ENCODE assay signal across 8 cellular contexts in genomic region chr2:88307817-88308216, GRCh38.
DNase-seq lines count a peak whose midpoint lies in the region; ATAC-seq and TF ChIP-seq lines count a peak whose summit lies in the region.

No MANE protein-coding gene starts in this region.

- H3K4me3 ChIP-seq in Karpas-422 (ENCODE audit: low read length): no peak overlapping the region
- no peak overlapping the region for H3K4me3 ChIP-seq in astrocyte of the cerebellum (ENCODE audit: low read depth, low read length)

- H3K9me3 Mint-ChIP-seq in activated CD4-positive, alpha-beta T cell treated with anti-CD3 and anti-CD28 coated beads, Interleukin-2, amount 10 ng/mL, durations not matched to agents 24 days and 14 days: peaks cover 3% of the 10 kb centered on the region
- H3K9me3 Mint-ChIP-seq in progenitor cell of endocrine pancreas (ENCODE audit: low read depth): peaks cover 7% of the 10 kb centered on the region

- no peaks in the 10 kb centered on the region for H3K4me1 ChIP-seq in Karpas-422 (ENCODE audit: low read length)

- H2AFZ ChIP-seq in Karpas-422 (ENCODE audit: low read length): no peak overlapping the region

- ATAC-seq in GM21360 (IDR thresholded peaks at IDR 0.05; ENCODE audit: unreplicated experiment) (no peak), GM19023 (IDR thresholded peaks at IDR 0.05; ENCODE audit: unreplicated experiment) (no peak)

- intact Hi-C loops in activated CD4-positive, alpha-beta T cell treated with anti-CD3 and anti-CD28 coated beads, Interleukin-2, amount 10 ng/mL, durations not matched to agents 24 days and 14 days (cut with micrococcal nuclease): loop anchor here (2.0 kb wide), 1 partner anchor 117 kb away; no protein-coding TSS in a partner anchor

- no peaks in the 10 kb centered on the region for H4K20me1 ChIP-seq in Karpas-422 (ENCODE audit: insufficient read depth, low read depth, low read length)

- no peaks in the 10 kb centered on the region for H3K9me2 ChIP-seq in Karpas-422 (replicated peaks; ENCODE audit: insufficient read depth, low read length)

- H3K27me3 Mint-ChIP-seq in activated CD4-positive, alpha-beta T cell treated with anti-CD3 and anti-CD28 coated beads, Interleukin-2, amount 10 ng/mL, durations not matched to agents 24 days and 14 days: peaks cover 4% of the 10 kb centered on the region
- peaks cover 12% of the 10 kb centered on the region for H3K27me3 Mint-ChIP-seq in progenitor cell of endocrine pancreas

- H3K9ac ChIP-seq in Karpas-422 (ENCODE audit: low read length): no peak overlapping the region

- in situ Hi-C loops in astrocyte of the cerebellum (cut with HindIII; ENCODE audit: low sequenced_read_pairs): no loop called here

- no peaks in the 10 kb centered on the region for H3K79me2 ChIP-seq in Karpas-422 (ENCODE audit: low read length)

- H3K4me2 ChIP-seq in Karpas-422 (ENCODE audit: low read depth, low read length, poor library complexity, severe bottlenecking): no peak overlapping the region

- H3K36me3 Mint-ChIP-seq in activated CD4-positive, alpha-beta T cell treated with anti-CD3 and anti-CD28 coated beads, Interleukin-2, amount 10 ng/mL, durations not matched to agents 24 days and 14 days (ENCODE audit: low read depth): no peaks in the 10 kb centered on the region
- H3K36me3 Mint-ChIP-seq in progenitor cell of endocrine pancreas (ENCODE audit: insufficient read depth): peaks cover 1% of the 10 kb centered on the region

- no peak overlapping the region for H3K27ac Mint-ChIP-seq in activated CD4-positive, alpha-beta T cell treated with anti-CD3 and anti-CD28 coated beads, Interleukin-2, amount 10 ng/mL, durations not matched to agents 24 days and 14 days
- no peak overlapping the region for H3K27ac Mint-ChIP-seq in progenitor cell of endocrine pancreas

- H3K4me1 Mint-ChIP-seq in activated CD4-positive, alpha-beta T cell treated with anti-CD3 and anti-CD28 coated beads, Interleukin-2, amount 10 ng/mL, durations not matched to agents 24 days and 14 days: no peaks in the 10 kb centered on the region
- H3K4me1 Mint-ChIP-seq in progenitor cell of endocrine pancreas (ENCODE audit: low read depth): no peaks in the 10 kb centered on the region

- DNase-seq in activated CD4-positive, alpha-beta T cell treated with anti-CD3 and anti-CD28 coated beads, Interleukin-2, amount 10 ng/mL, durations not matched to agents 24 days and 14 days: peak; percentile 66
- no peak for DNase-seq in activated CD4-positive, alpha-beta T cell treated with anti-CD3 and anti-CD28 coated beads for 4 hours
- DNase-seq in Karpas-422 (peak; percentile 74), astrocyte of the cerebellum (ENCODE audit: low read depth) (no peak), progenitor cell of endocrine pancreas (ENCODE audit: low spot score, unreplicated experiment) (no peak), mesenteric fat pad (ENCODE audit: low spot score) (no peak)

- no peak overlapping the region for H3K27ac ChIP-seq in Karpas-422 (ENCODE audit: low read length)

- no peaks in the 10 kb centered on the region for H3K36me3 ChIP-seq in Karpas-422 (ENCODE audit: insufficient read depth, low read length)

- no peaks in the 10 kb centered on the region for H3K27me3 ChIP-seq in Karpas-422 (ENCODE audit: low read length)

- TF ChIP-seq CTCF in astrocyte of the cerebellum (IDR thresholded peaks at IDR 0.05; ENCODE audit: low read depth, low read length, missing control alignments) (peak; percentile 24), progenitor cell of endocrine pancreas (IDR thresholded peaks at IDR 0.05; ENCODE audit: unreplicated experiment) (peak; percentile 35)

- peaks cover 3% of the 10 kb centered on the region; the same call in 1 of the 2 replicates for H3K9me3 ChIP-seq in Karpas-422 (ENCODE audit: low read length)

- H3K4me3 Mint-ChIP-seq in activated CD4-positive, alpha-beta T cell treated with anti-CD3 and anti-CD28 coated beads, Interleukin-2, amount 10 ng/mL, durations not matched to agents 24 days and 14 days: no peak overlapping the region
- no peak overlapping the region for H3K4me3 Mint-ChIP-seq in progenitor cell of endocrine pancreas (ENCODE audit: low read depth)

Comparison
In these comparisons a context has a peak if more than half of its experiments do, and no peak if none do; other contexts are left out.
1. DNase-seq: peak in activated CD4-positive, alpha-beta T cell treated with anti-CD3 and anti-CD28 coated beads, Interleukin-2, amount 10 ng/mL, durations not matched to agents 24 days and 14 days (single experiment) and Karpas-422 (single experiment); none in activated CD4-positive, alpha-beta T cell treated with anti-CD3 and anti-CD28 coated beads for 4 hours (0 of 2), astrocyte of the cerebellum (single experiment), progenitor cell of endocrine pancreas (single experiment) and mesenteric fat pad (single experiment).